In genomic region chr11:128725630-128726461, GRCh38 we compare ENCODE assay signal across 8 cellular contexts. TPM values are rescaled to one million over a fixed set of nuclear protein-coding genes. Genes with fewer than 3 reads are reported as not detected.
DNase-seq lines count a peak whose midpoint lies in the region; ATAC-seq, FAIRE-seq and TF ChIP-seq lines count a peak whose summit lies in the region.

No MANE protein-coding gene starts in this region.

- CTCF ChIA-PET in H1 (lab: Charles Lee; ENCODE audit: partially characterized antibody), result interaction anchor here (0.7 to 3.2 kb wide), 4 partner anchors 11 to 105 kb away, joined by 3 to 15 read pairs (median 4); no protein-coding TSS in a partner anchor

- H3K79me2 ChIP-seq in H1 (ENCODE audit: control insufficient read depth in 1 of 2, insufficient read depth in 2 of 2, low read length in 2 of 2), result no peaks in the 10 kb centered on the region

- TF ChIP-seq EP300 in H1 (IDR thresholded peaks at IDR 0.05; ENCODE audit: borderline replicate concordance in 1 of 2, low read depth in 2 of 2, low read length in 2 of 2), result no peak

- H3K36me3 ChIP-seq in H1 (ENCODE audit: control insufficient read depth in 2 of 4, insufficient read depth in 4 of 4, low read length in 3 of 4) (no peaks in the 10 kb centered on the region), skeletal muscle satellite cell (ENCODE audit: insufficient read depth, low read length) (no peaks in the 10 kb centered on the region), ascending aorta (no peaks in the 10 kb centered on the region)

- intact Hi-C loops in ascending aorta (cut with DNase I), result no loop called here

- H2BK12ac ChIP-seq in H1 (ENCODE audit: low read depth, low read length), result no peak overlapping the region

- H2BK5ac ChIP-seq in H1 (ENCODE audit: low read depth, low read length), result no peak overlapping the region

- H2AFZ ChIP-seq in H1 (ENCODE audit: low read length), result no peak overlapping the region

- TF ChIP-seq POLR2A in H1 (IDR thresholded peaks at IDR 0.05; ENCODE audit: control extremely low read depth in 1 of 2, low read depth in 2 of 2, low read length in 2 of 2), result no peak

- no peak overlapping the region for H4K91ac ChIP-seq in H1 (replicated peaks; ENCODE audit: insufficient read length, low read length)

- H3K9ac ChIP-seq in H1 (replicated peaks in 1 of 4; ENCODE audit: extremely low read depth in 1 of 4, low read depth in 3 of 4, low read length in 3 of 4) (no peak overlapping the region), skeletal muscle satellite cell (ENCODE audit: low read depth, low read length) (no peak overlapping the region)

- H4K5ac ChIP-seq in H1 (ENCODE audit: insufficient read length, low read depth, low read length), result no peak overlapping the region

- no peak for TF ChIP-seq CTCF in H1 (IDR thresholded peaks at IDR 0.05; ENCODE audit: control extremely low read depth in 1 of 3, insufficient read depth in 1 of 3, low read depth in 1 of 3, low read length in 3 of 3)
- TF ChIP-seq CTCF in ascending aorta (IDR thresholded peaks at IDR 0.05), result no peak

- H3K18ac ChIP-seq in H1 (ENCODE audit: extremely low read depth, low read length), result no peak overlapping the region

- 79% methylated on average over 10 of the region's 11 CpGs; no CpG with 5 or more reads in 1 of the 2 experiments for WGBS in H1 (ENCODE audit: extremely low coverage in 1 of 2, insufficient coverage in 1 of 2, insufficient read length in 1 of 2, insufficient replicate concordance in 2 of 2, low coverage in 1 of 2, low lambda C conversion rate in 2 of 2, missing lambda C conversion rate in 1 of 2), 2 experiments

- no peaks in the 10 kb centered on the region for H3K79me1 ChIP-seq in H1 (ENCODE audit: low read depth, low read length)

- no peak overlapping the region for H2BK20ac ChIP-seq in H1 (ENCODE audit: low read length)

- no peaks in the 10 kb centered on the region for H3K23me2 ChIP-seq in H1 (ENCODE audit: low read depth, low read length)

- H3K4me2 ChIP-seq in H1 (ENCODE audit: insufficient read depth in 1 of 2, low read depth in 2 of 2, low read length in 2 of 2) (no peak overlapping the region), skeletal muscle satellite cell (ENCODE audit: low read length) (peak overlapping the region; percentile 62)

- no peak for TF ChIP-seq RAD21 in H1 (IDR thresholded peaks at IDR 0.05 in 1 of 2, conservative IDR thresholded peaks at IDR 0.05 in 1 of 2; ENCODE audit: low read depth in 2 of 2, low read length in 2 of 2)

- no peaks in the 10 kb centered on the region for H4K20me1 ChIP-seq in H1 (replicated peaks in 1 of 2; ENCODE audit: control insufficient read depth in 1 of 2, insufficient read depth in 2 of 2, low read length in 2 of 2)

- no peak overlapping the region for H2BK120ac ChIP-seq in H1 (replicated peaks; ENCODE audit: low read depth, low read length)

- H3K14ac ChIP-seq in H1 (ENCODE audit: insufficient read length), result no peak overlapping the region

- H3K4me3 ChIP-seq in H1 (ENCODE audit: extremely low read depth in 1 of 4, insufficient read depth in 2 of 4, low read depth in 3 of 4, low read length in 4 of 4), result no peak overlapping the region
- H3K4me3 ChIP-seq in skeletal muscle satellite cell (ENCODE audit: low read length), result no peak overlapping the region
- H3K4me3 ChIP-seq in ascending aorta, result no peak overlapping the region

- no peak overlapping the region for H3K56ac ChIP-seq in H1 (replicated peaks; ENCODE audit: insufficient read length, low read depth, low read length)

- peak overlapping the region; percentile 16; the same call in 1 of the 2 replicates for H2BK15ac ChIP-seq in H1 (ENCODE audit: low read length)

- no peak overlapping the region for H3K23ac ChIP-seq in H1 (ENCODE audit: insufficient read length)

- H3K4me1 ChIP-seq in H1 (replicated peaks in 1 of 4; ENCODE audit: control insufficient read depth in 3 of 4, insufficient read depth in 4 of 4, low read length in 3 of 4) (peaks cover 0 to 2% (median under 1%) of the 10 kb centered on the region in 4 experiments; a peak in 1 of 7 replicates), skeletal muscle satellite cell (ENCODE audit: control insufficient read depth, insufficient read depth, low read length) (peaks cover 7% of the 10 kb centered on the region), ascending aorta (no peaks in the 10 kb centered on the region)

- DNase-seq in activated CD4-positive, CD25-positive, alpha-beta regulatory T cell (lab: John Stamatoyannopoulos, UW), result no peak
- DNase-seq in T follicular helper cell (ENCODE audit: low read depth) (peak; percentile 39), H1 (ENCODE audit: low read depth in 1 of 2, low spot score in 2 of 2) (no peak), frontal cortex (ENCODE audit: low spot score in 2 of 2) (no peak), ascending aorta (ENCODE audit: low spot score in 2 of 2) (no peak)

- H3K9me3 ChIP-seq in H1 (ENCODE audit: insufficient read depth in 2 of 2, low read depth in 1 of 2, low read length in 1 of 2) (no peaks in the 10 kb centered on the region), skeletal muscle satellite cell (replicated peaks; ENCODE audit: low read length) (no peaks in the 10 kb centered on the region), ascending aorta (no peaks in the 10 kb centered on the region)

- FAIRE-seq in H1 (lab: Jason Lieb, UNC) (no peak), frontal cortex (lab: Jason Lieb, UNC) (no peak)

- H2AK5ac ChIP-seq in H1 (ENCODE audit: low read depth, low read length), result no peak overlapping the region

- H3K27me3 ChIP-seq in H1 (replicated peaks in 1 of 4; ENCODE audit: control insufficient read depth in 3 of 4, extremely low read depth in 1 of 4, insufficient read depth in 3 of 4, low read length in 3 of 4) (0 out of 7 replicates have a peak, but pooled peaks cover 0 to 2% (median 0%) of the 10 kb centered on the region in 4 experiments), skeletal muscle satellite cell (ENCODE audit: control insufficient read depth, insufficient read depth, low read length) (no peaks in the 10 kb centered on the region), ascending aorta (no peaks in the 10 kb centered on the region)

- H3K4ac ChIP-seq in H1 (replicated peaks; ENCODE audit: insufficient read length, low read depth, low read length), result no peak overlapping the region

- POLR2A ChIA-PET in H1 (lab: Charles Lee; ENCODE audit: partially characterized antibody), result no interaction called here

- peak; percentile 50 to 58 for ATAC-seq in activated CD4-positive, CD25-positive, alpha-beta regulatory T cell treated with anti-CD3 and anti-CD28 coated beads, Interleukin-2, amount 50 U/mL, for 24 hours
- ATAC-seq in HG03095 (IDR thresholded peaks at IDR 0.05; ENCODE audit: unreplicated experiment), result peak; percentile 38

- no peak overlapping the region for H4K8ac ChIP-seq in H1 (ENCODE audit: extremely low read depth, insufficient read depth, low read length)

- H3K27ac ChIP-seq in H1 (ENCODE audit: low read depth, low read length) (no peak overlapping the region), ascending aorta (peak overlapping the region in 1 of 2 donors; percentile 45)

TF ChIP-seq in H1, 55 proteins besides CTCF, POLR2A, EP300 and RAD21:
- TF ChIP-seq CTBP2 (IDR thresholded peaks at IDR 0.05; ENCODE audit: borderline replicate concordance, insufficient read depth, insufficient read length, low read length) (no peak), JUN (IDR thresholded peaks at IDR 0.05; ENCODE audit: low read depth, low read length) (no peak), CBX8 (IDR thresholded peaks at IDR 0.05; ENCODE audit: borderline replicate concordance, low read depth, low read length) (no peak), KDM1A (IDR thresholded peaks at IDR 0.05; ENCODE audit: borderline replicate concordance, low read length) (no peak), HDAC6 (IDR thresholded peaks at IDR 0.05; ENCODE audit: low read depth, low read length) (no peak), TCF12 (IDR thresholded peaks at IDR 0.05; ENCODE audit: low read depth, low read length) (no peak), MAFK (IDR thresholded peaks at IDR 0.05; ENCODE audit: low read depth, low read length) (no peak), MAX (IDR thresholded peaks at IDR 0.05) (no peak), KDM5A (IDR thresholded peaks at IDR 0.05; ENCODE audit: low read length) (no peak), TAF1 (IDR thresholded peaks at IDR 0.05; ENCODE audit: low read depth, low read length) (no peak), SIX5 (IDR thresholded peaks at IDR 0.05; ENCODE audit: low read depth, low read length) (no peak), RNF2 (IDR thresholded peaks at IDR 0.05; ENCODE audit: borderline replicate concordance, low read depth, low read length, missing control alignments, poor library complexity, severe bottlenecking) (no peak), CREB1 (IDR thresholded peaks at IDR 0.05) (no peak), ASH2L (IDR thresholded peaks at IDR 0.05; ENCODE audit: low read length) (no peak)

RNA-seq across cellular contexts. Expression of gene FLI1, which starts 32.0 kb away (rescaled TPM):
- total RNA-seq in H1 (2021; fragmentation: NEBNext Ultra II Directional; extraction: Animal tissue kit (Norgen Biotek cat#: 25700)), result 0.22 and 0.29 TPM in 2 replicates
- polyA plus RNA-seq in H1 (2011; rRNA removed), result 0.18 and 0.30 TPM in 2 replicates
- 0.21 TPM for polyA plus RNA-seq in H1 (2011; cell fraction: cytosol; rRNA removed)
- 0.14 TPM for polyA plus RNA-seq in H1 (2011; cell fraction: nucleus; rRNA removed)
- 0.15 to 0.58 TPM (median 0.43 TPM) in 3 of 4 replicates, not detected in the other for polyA plus RNA-seq in H1 (2012, experiment 1 of 2)
- polyA plus RNA-seq in H1 (2012, experiment 2 of 2), result 0.04 TPM
- 0.18 TPM for polyA plus RNA-seq in H1 (2013, experiment 1 of 2)
- polyA plus RNA-seq in H1 (2013, experiment 2 of 2), result 0.24 TPM
- 0.38 and 1.5 TPM in 2 replicates for polyA minus RNA-seq in H1 (2011; rRNA and poly(A)+ RNA removed)
- polyA minus RNA-seq in H1 (2011; cell fraction: cytosol; rRNA and poly(A)+ RNA removed), result not detected
- 0.50 TPM for polyA minus RNA-seq in H1 (2011; cell fraction: nucleus; rRNA and poly(A)+ RNA removed)
- 1.5 and 2.5 TPM in 2 replicates for total RNA-seq in skeletal muscle satellite cell (2012; rRNA removed)
- 3.7 TPM for total RNA-seq in frontal cortex
- 86.4 TPM for total RNA-seq in ascending aorta

Comparison
In these comparisons a context has a peak if more than half of its experiments do, and no peak if none do; other contexts are left out.
1. RNA of gene FLI1, which starts 32.0 kb away (total RNA-seq): 86.4 TPM in ascending aorta (single experiment); 3.7 TPM in frontal cortex (single experiment) and 0.22 to 0.29 TPM in H1; every median in the first group is over 10 times any median in the second.